Comparison of ENCODE assay signal across 19 cellular contexts in genomic region chr6:159745081-159745480, GRCh38.
"Had no signal": no experiment of that assay in that cellular context is flagged by ENCODE, and none has a peak within 500 bp of the region (broad histone marks: within the 10 kb centered on the region; RNA-seq: fewer than 3 reads in every experiment).

No MANE protein-coding gene starts in this region.

- H3K9me3 Mint-ChIP-seq: activated T-helper 1 cell treated with anti-CD3 and anti-CD28 coated beads, Interleukin-12 subunit alpha, Interleukin-12 subunit beta, Interleukin-2, Interleukin-4 antibody, amounts not matched to agents 30 ng/mL and 10 ng/mL and 1 ng/mL, durations not matched to agents 14 hours and 24 hours and 36 hours; neural progenitor cell; T-helper 1 cell treated with Interleukin-12 subunit alpha and Interleukin-12 subunit beta and Interleukin-4 antibody, amounts not matched to agents 30 μg/mL and 1 μg/mL, for 36 hours had no signal

- H3K4me1 Mint-ChIP-seq: neural progenitor cell had no signal

- H3K27ac ChIP-seq: neural progenitor cell, parathyroid adenoma, suprapubic skin, upper lobe of right lung had no signal

- H3K27me3 ChIP-seq: neural progenitor cell, suprapubic skin, upper lobe of right lung had no signal

- FAIRE-seq: bronchial epithelial cell, endothelial cell of umbilical vein, keratinocyte, TTC549 had no signal

- ATAC-seq: left ventricle myocardium superior, upper lobe of right lung had no signal

- H3K4me1 ChIP-seq: neural progenitor cell, parathyroid adenoma, suprapubic skin, upper lobe of right lung had no signal

- DNase-seq: activated CD4-positive, alpha-beta T cell treated with anti-CD3 and anti-CD28 coated beads, Interleukin-2, amount 50 U/mL, for 1 hour; activated CD4-positive, CD25-positive, alpha-beta regulatory T cell; activated naive CD4-positive, alpha-beta T cell treated with anti-CD3 and anti-CD28 coated beads, Interleukin-2, amount 50 U/mL, for 16 hours; foreskin melanocyte; head of caudate nucleus; left ventricle myocardium superior; mesendoderm; retina; Right ventricle myocardium superior; upper lobe of right lung had no signal

- H3K4me3 ChIP-seq: neural progenitor cell, suprapubic skin, upper lobe of right lung had no signal

- H3K27ac Mint-ChIP-seq: activated T-helper 1 cell treated with anti-CD3 and anti-CD28 coated beads, Interleukin-12 subunit alpha, Interleukin-12 subunit beta, Interleukin-2, Interleukin-4 antibody, amounts not matched to agents 30 ng/mL and 10 ng/mL and 1 ng/mL, durations not matched to agents 14 hours and 24 hours and 36 hours; neural progenitor cell had no signal

- H3K9me3 ChIP-seq: suprapubic skin, upper lobe of right lung had no signal

- H3K4me3 Mint-ChIP-seq: activated T-helper 1 cell treated with anti-CD3 and anti-CD28 coated beads, Interleukin-12 subunit alpha, Interleukin-12 subunit beta, Interleukin-2, Interleukin-4 antibody, amounts not matched to agents 30 ng/mL and 10 ng/mL and 1 ng/mL, durations not matched to agents 14 hours and 24 hours and 36 hours; neural progenitor cell; T-helper 1 cell treated with Interleukin-12 subunit alpha and Interleukin-12 subunit beta and Interleukin-4 antibody, amounts not matched to agents 30 μg/mL and 1 μg/mL, for 36 hours had no signal
